ENCODE assay signal across 12 cellular contexts in genomic region chr11:22491826-22492225, GRCh38.
DNase-seq lines count a peak whose midpoint lies in the region; TF ChIP-seq lines count a peak whose summit lies in the region.
"Had no signal": no experiment of that assay in that cellular context is flagged by ENCODE, and none has a peak within 500 bp of the region (broad histone marks: within the 10 kb centered on the region; RNA-seq: fewer than 3 reads in every experiment).

No MANE protein-coding gene starts in this region.

- H3K9me3 ChIP-seq in adrenal gland (replicated peaks in 1 of 3) (no peaks in the 10 kb centered on the region), Karpas-422 (ENCODE audit: low read length) (no peaks in the 10 kb centered on the region)
- H3K9me3 ChIP-seq: spleen had no signal

- H3K4me2 ChIP-seq in Karpas-422 (ENCODE audit: low read depth, low read length, poor library complexity, severe bottlenecking), result no peak overlapping the region

- no peaks in the 10 kb centered on the region for H3K27me3 ChIP-seq in adrenal gland
- no peaks in the 10 kb centered on the region for H3K27me3 ChIP-seq in Karpas-422 (ENCODE audit: low read length)
- H3K27me3 ChIP-seq: spleen had no signal

- H4K20me1 ChIP-seq in Karpas-422 (ENCODE audit: insufficient read depth, low read depth, low read length), result no peaks in the 10 kb centered on the region

- peak overlapping the region; percentile 3 for H3K4me3 ChIP-seq in astrocyte of the spinal cord (ENCODE audit: low read depth, low read length)
- no peak overlapping the region for H3K4me3 ChIP-seq in adrenal gland
- no peak overlapping the region for H3K4me3 ChIP-seq in Karpas-422 (ENCODE audit: low read length)
- H3K4me3 ChIP-seq: spleen had no signal

- TF ChIP-seq POLR2A in adrenal gland (IDR thresholded peaks at IDR 0.05), result no peak

- no peak overlapping the region for H3K9ac ChIP-seq in Karpas-422 (ENCODE audit: low read length)

- DNase-seq in AG20443 (ENCODE audit: low spot score) (peak; percentile 73), NCI-H1092 (lab: John Stamatoyannopoulos, UW) (peak; percentile 35), astrocyte of the spinal cord (ENCODE audit: low read depth, low spot score) (peak; percentile 55), left kidney (ENCODE audit: low read depth, low spot score) (peak; percentile 40), DMS114 treated with DMSO at 0.1 percent for 48 hours (lab: John Stamatoyannopoulos, UW; ENCODE audit: unreplicated experiment) (no peak), adrenal gland (no peak), Karpas-422 (no peak), SIG-M5 (lab: John Stamatoyannopoulos, UW) (no peak)
- DNase-seq: activated CD8-positive, alpha-beta memory T cell treated with anti-CD3 and anti-CD28 coated beads, Interleukin-2, amount 50 U/mL, for 48 hours; CD4-positive, CD25-positive, alpha-beta regulatory T cell; NCI-H510A; spleen had no signal

- no peak for TF ChIP-seq CTCF in astrocyte of the spinal cord (IDR thresholded peaks at IDR 0.05; ENCODE audit: low read depth, low read length)
- TF ChIP-seq CTCF in adrenal gland (IDR thresholded peaks at IDR 0.05), result no peak

- 0 out of 2 replicates have a peak, but pooled peaks cover 3% of the 10 kb centered on the region for H3K9me2 ChIP-seq in Karpas-422 (replicated peaks; ENCODE audit: insufficient read depth, low read length)

- H3K4me1 ChIP-seq in adrenal gland (replicated peaks in 1 of 2), result no peaks in the 10 kb centered on the region
- no peaks in the 10 kb centered on the region for H3K4me1 ChIP-seq in Karpas-422 (ENCODE audit: low read length)
- H3K4me1 ChIP-seq: spleen had no signal

- H3K79me2 ChIP-seq in Karpas-422 (ENCODE audit: low read length), result no peaks in the 10 kb centered on the region

- WGBS in adrenal gland, 4 donors, result 52 to 63% (median 58%) methylated on average over 11 of the region's 11 CpGs

- H3K36me3 ChIP-seq in adrenal gland (replicated peaks in 1 of 2) (no peaks in the 10 kb centered on the region), Karpas-422 (ENCODE audit: insufficient read depth, low read length) (no peaks in the 10 kb centered on the region)
- H3K36me3 ChIP-seq: spleen had no signal

- intact Hi-C loops in adrenal gland (cut with DNase I), result no loop called here

- in situ Hi-C loops in astrocyte of the spinal cord (cut with HindIII; ENCODE audit: low sequenced_read_pairs), result no loop called here

- no peak overlapping the region for H2AFZ ChIP-seq in Karpas-422 (ENCODE audit: low read length)

- H3K27ac ChIP-seq in adrenal gland (no peak overlapping the region), Karpas-422 (ENCODE audit: low read length) (no peak overlapping the region)
- H3K27ac ChIP-seq: spleen had no signal

Comparison
In these comparisons a context has a peak if more than half of its experiments do, and no peak if none do; other contexts are left out.
1. DNase-seq: peak in AG20443 (single experiment), NCI-H1092 (single experiment), astrocyte of the spinal cord (single experiment) and left kidney (single experiment); none in DMS114 treated with DMSO at 0.1 percent for 48 hours (single experiment), adrenal gland (0 of 7), Karpas-422 (single experiment) and SIG-M5 (single experiment).